Comparison of ENCODE assay signal across 10 cellular contexts in the genomic region with DNA sequence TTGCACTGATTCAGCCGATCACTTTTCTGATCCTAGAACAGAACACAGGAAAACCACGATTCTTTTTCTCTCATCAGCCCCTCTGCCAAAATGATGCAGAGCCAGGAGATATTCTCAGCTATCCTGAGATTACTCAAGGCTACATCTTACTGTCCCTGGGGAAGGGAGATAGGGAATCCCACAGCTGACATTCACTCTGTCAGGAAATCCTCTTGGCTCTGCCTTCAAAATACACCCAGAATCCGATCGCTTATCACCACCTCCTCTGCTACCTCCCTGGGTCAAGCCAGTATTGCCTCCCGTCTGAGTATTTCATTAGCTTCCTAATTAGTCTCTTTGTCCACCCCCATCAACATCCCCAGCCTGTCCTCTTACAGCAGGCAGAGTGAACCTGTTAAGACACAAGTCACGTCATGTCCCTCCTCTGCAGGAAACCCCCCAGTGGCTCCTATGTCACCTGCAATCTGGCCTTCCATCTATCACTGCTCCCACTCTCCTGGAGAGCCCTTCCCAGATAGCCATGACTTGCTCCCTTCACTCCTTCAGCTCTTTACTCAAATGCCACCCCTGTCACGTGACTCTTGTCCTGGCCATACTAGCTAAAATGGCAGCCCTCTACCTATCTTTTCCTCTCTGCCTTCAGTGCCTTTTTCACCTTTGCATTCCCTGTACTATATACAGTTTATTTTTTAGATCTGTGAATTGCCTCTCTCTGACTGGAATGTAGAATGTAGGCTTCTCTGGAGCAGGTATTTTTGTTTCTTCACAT.
DNase-seq lines count a peak whose midpoint lies in the region; ATAC-seq and TF ChIP-seq lines count a peak whose summit lies in the region.
"Had no signal": no experiment of that assay in that cellular context is flagged by ENCODE, and none has a peak within 500 bp of the region (broad histone marks: within the 10 kb centered on the region; RNA-seq: fewer than 3 reads in every experiment).

No MANE protein-coding gene starts in this region.

- DNase-seq in activated T-cell treated with anti-CD3 and anti-CD28 coated beads, Interleukin-2, amount 50 U/mL, for 24 hours: no peak
- no peak for DNase-seq in activated T-cell treated with anti-CD3 and anti-CD28 coated beads, Interleukin-2, amount 50 U/mL, for 48 hours
- DNase-seq in mucosa of descending colon: no peak
- no peak for DNase-seq in upper lobe of right lung
- no peak for DNase-seq in GOT3 (lab: John Stamatoyannopoulos, UW)
- DNase-seq in activated naive CD4-positive, alpha-beta T cell treated with anti-CD3 and anti-CD28 coated beads, Interleukin-2, amount 50 U/mL, for 72 hours (ENCODE audit: low spot score in 2 of 2): no peak
- DNase-seq: colonic mucosa, SHP77 treated with DMSO at 0.1 percent for 48 hours had no signal

- no peak overlapping the region for H3K4me3 Mint-ChIP-seq in activated T-cell treated with anti-CD3 and anti-CD28 coated beads, Interleukin-2, amount 50 U/mL, for 24 hours

- H3K36me3 ChIP-seq in esophagus (ENCODE audit: control insufficient read depth in 2 of 2, insufficient read depth in 2 of 2, low read length in 1 of 2): no peaks in the 10 kb centered on the region
- no peaks in the 10 kb centered on the region for H3K36me3 ChIP-seq in mucosa of descending colon (ENCODE audit: low read depth)
- no peaks in the 10 kb centered on the region for H3K36me3 ChIP-seq in upper lobe of right lung
- H3K36me3 ChIP-seq: colonic mucosa had no signal

- peak overlapping the region; percentile 30 to 47 for H3K27ac ChIP-seq in esophagus (ENCODE audit: low read depth in 2 of 2, low read length in 1 of 2)
- H3K27ac ChIP-seq in upper lobe of right lung: peak overlapping the region; percentile 84

- intact Hi-C loops in mucosa of descending colon (cut with DNase I, micrococcal nuclease): no loop called here
- intact Hi-C loops in upper lobe of right lung (cut with DNase I): loop anchor here (10.0 kb wide), 1 partner anchor 99 kb away; a partner anchor contains a TSS

- no peaks in the 10 kb centered on the region for H3K27me3 Mint-ChIP-seq in activated T-cell treated with anti-CD3 and anti-CD28 coated beads, Interleukin-2, amount 50 U/mL, for 24 hours

- H3K27ac Mint-ChIP-seq in activated T-cell treated with anti-CD3 and anti-CD28 coated beads, Interleukin-2, amount 50 U/mL, for 24 hours: peak overlapping the region; percentile 1
- peak overlapping the region in 1 of 2 donors; percentile 18 for H3K27ac Mint-ChIP-seq in activated naive CD4-positive, alpha-beta T cell treated with anti-CD3 and anti-CD28 coated beads, Interleukin-2, amount 50 U/mL, for 72 hours

- H3K4me1 ChIP-seq in esophagus (ENCODE audit: control insufficient read depth in 2 of 2, insufficient read depth in 2 of 2, low read length in 1 of 2) (peaks cover 0 to 2% of the 10 kb centered on the region in 2 donors), mucosa of descending colon (ENCODE audit: low read depth) (no peaks in the 10 kb centered on the region), upper lobe of right lung (peaks cover 44% of the 10 kb centered on the region)
- H3K4me1 ChIP-seq: colonic mucosa had no signal

- 57 to 64% methylated on average over 7 of the region's 7 CpGs for WGBS in esophagus, 2 donors

- H3K36me3 Mint-ChIP-seq in activated T-cell treated with anti-CD3 and anti-CD28 coated beads, Interleukin-2, amount 50 U/mL, for 24 hours (ENCODE audit: low read depth): peaks cover 32% of the 10 kb centered on the region
- no peaks in the 10 kb centered on the region for H3K36me3 Mint-ChIP-seq in activated naive CD4-positive, alpha-beta T cell treated with anti-CD3 and anti-CD28 coated beads, Interleukin-2, amount 50 U/mL, for 72 hours

- TF ChIP-seq CTCF in mucosa of descending colon (IDR thresholded peaks at IDR 0.05) (no peak), upper lobe of right lung (IDR thresholded peaks at IDR 0.05) (no peak)

- no peaks in the 10 kb centered on the region for H3K9me3 ChIP-seq in esophagus (ENCODE audit: control insufficient read depth in 2 of 2, insufficient read depth in 1 of 2, low read depth in 1 of 2, low read length in 1 of 2)
- H3K9me3 ChIP-seq in mucosa of descending colon: no peaks in the 10 kb centered on the region
- no peaks in the 10 kb centered on the region for H3K9me3 ChIP-seq in upper lobe of right lung
- H3K9me3 ChIP-seq: colonic mucosa had no signal

- H3K4me1 Mint-ChIP-seq in activated T-cell treated with anti-CD3 and anti-CD28 coated beads, Interleukin-2, amount 50 U/mL, for 24 hours (ENCODE audit: low read depth): peaks cover 9% of the 10 kb centered on the region

- peak; percentile 13 for ATAC-seq in mucosa of descending colon
- ATAC-seq in upper lobe of right lung: peak; percentile 55
- ATAC-seq in HG03025 (IDR thresholded peaks at IDR 0.05; ENCODE audit: low FRiP score, unreplicated experiment): no peak
- ATAC-seq in activated naive CD4-positive, alpha-beta T cell treated with anti-CD3 and anti-CD28 coated beads, Interleukin-2, amount 50 U/mL, for 72 hours: no peak

- no peaks in the 10 kb centered on the region for H3K9me3 Mint-ChIP-seq in activated T-cell treated with anti-CD3 and anti-CD28 coated beads, Interleukin-2, amount 50 U/mL, for 24 hours
- no peaks in the 10 kb centered on the region for H3K9me3 Mint-ChIP-seq in activated naive CD4-positive, alpha-beta T cell treated with anti-CD3 and anti-CD28 coated beads, Interleukin-2, amount 50 U/mL, for 72 hours

- H3K27me3 ChIP-seq in esophagus (ENCODE audit: control insufficient read depth in 1 of 2, insufficient read depth in 2 of 2, low read length in 2 of 2) (no peaks in the 10 kb centered on the region), upper lobe of right lung (no peaks in the 10 kb centered on the region)
- H3K27me3 ChIP-seq: colonic mucosa had no signal

- H3K4me3 ChIP-seq in esophagus (ENCODE audit: low read depth in 1 of 2, low read length in 2 of 2) (no peak overlapping the region), mucosa of descending colon (no peak overlapping the region), upper lobe of right lung (no peak overlapping the region)
- H3K4me3 ChIP-seq: colonic mucosa had no signal

Comparison
In these comparisons a context has a peak if more than half of its experiments do, and no peak if none do; other contexts are left out.
1. ATAC-seq: peak in mucosa of descending colon (single experiment) and upper lobe of right lung (single experiment); none in HG03025 (single experiment) and activated naive CD4-positive, alpha-beta T cell treated with anti-CD3 and anti-CD28 coated beads, Interleukin-2, amount 50 U/mL, for 72 hours (0 of 2).